In genomic region chr20:58656825-58657224, GRCh38 we compare ENCODE assay signal across 1 cellular context.
TF ChIP-seq lines count a peak whose summit lies in the region.

No MANE protein-coding gene starts in this region.

TF ChIP-seq in GM12878, 131 proteins besides CTCF, POLR2A, EP300 and RAD21:
- no peak for TF ChIP-seq RELA (IDR thresholded peaks at IDR 0.05; ENCODE audit: borderline replicate concordance, partially characterized antibody)
- no peak for TF ChIP-seq NKRF (conservative IDR thresholded peaks at IDR 0.05)
- no peak for TF ChIP-seq SREBF2 (IDR thresholded peaks at IDR 0.05; ENCODE audit: low read length)
- no peak for TF ChIP-seq E2F8 (IDR thresholded peaks at IDR 0.05; ENCODE audit: low read depth, partially characterized antibody)
